In the genomic region with DNA sequence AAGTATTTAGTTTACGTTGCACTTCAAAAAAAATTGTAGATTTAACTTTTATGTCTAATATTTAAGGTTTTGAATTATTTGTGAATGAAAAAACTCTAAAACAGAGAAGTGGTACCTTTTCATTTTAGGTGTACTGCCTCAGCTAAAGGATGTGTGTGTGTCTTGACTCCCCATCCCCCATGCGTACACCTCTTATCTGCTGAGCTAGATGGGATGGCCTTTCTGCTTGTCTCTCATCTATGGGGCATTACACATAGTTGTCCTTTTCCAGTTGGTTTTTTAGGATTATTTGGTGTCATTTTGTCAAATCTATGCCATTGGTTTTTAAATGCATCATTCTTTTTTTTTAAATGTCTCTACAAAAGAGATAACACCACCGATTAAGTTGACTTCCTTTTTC, we compare ENCODE assay signal across 22 cellular contexts.
"Had no signal": no experiment of that assay in that cellular context is flagged by ENCODE, and none has a peak within 500 bp of the region (broad histone marks: within the 10 kb centered on the region; RNA-seq: fewer than 3 reads in every experiment).

No MANE protein-coding gene starts in this region.

- H3K27me3 ChIP-seq: dorsolateral prefrontal cortex, esophagus squamous epithelium, gastroesophageal sphincter, right atrium auricular region, suprapubic skin, thyroid gland, upper lobe of left lung, vagina had no signal

- ATAC-seq: gastroesophageal sphincter; left cardiac atrium; lower lobe of right lung; stimulated activated effector memory CD8-positive, alpha-beta T cell treated with anti-CD3 and anti-CD28 coated beads, Interleukin-12 subunit alpha, Interleukin-12 subunit beta, amount 100 ng/mL, for 72 hours; stimulated activated naive CD8-positive, alpha-beta T cell treated with anti-CD3 and anti-CD28 coated beads, Interleukin-15, Interleukin-2, amounts not matched to agents 100 U/mL and 50 U/mL, for 24 hours had no signal

- FAIRE-seq: kidney had no signal

- H3K9me3 ChIP-seq: esophagus squamous epithelium, gastroesophageal sphincter, left ventricle myocardium inferior, lower lobe of right lung, right atrium auricular region, suprapubic skin, thyroid gland, upper lobe of left lung, vagina had no signal

- H3K36me3 ChIP-seq: esophagus squamous epithelium, gastroesophageal sphincter, left ventricle myocardium inferior, lower lobe of right lung, right atrium auricular region, suprapubic skin, thyroid gland, upper lobe of left lung, vagina had no signal

- DNase-seq: cortex of kidney; dorsolateral prefrontal cortex; effector CD8-positive, alpha-beta T cell; esophagus squamous epithelium; foreskin fibroblast; kidney; left cardiac atrium; left ventricle myocardium inferior; lower lobe of right lung; stimulated activated CD4-positive, alpha-beta T cell treated with anti-CD3 and anti-CD28 coated beads, Interleukin-4, amount 100 ng/mL, for 1 hour; stimulated activated CD8-positive, alpha-beta memory T cell treated with anti-CD3 and anti-CD28 coated beads, Interleukin-4, amount 100 ng/mL, for 48 hours; stimulated activated naive CD8-positive, alpha-beta T cell treated with anti-CD3 and anti-CD28 coated beads, Interleukin-15, Interleukin-2, amounts not matched to agents 100 U/mL and 50 U/mL, for 24 hours; thyroid gland; upper lobe of left lung had no signal

- H3K9me3 Mint-ChIP-seq: memory B cell; nephron; stimulated activated effector memory CD8-positive, alpha-beta T cell treated with anti-CD3 and anti-CD28 coated beads, Interleukin-12 subunit alpha, Interleukin-12 subunit beta, amount 100 ng/mL, for 72 hours had no signal

- H3K36me3 Mint-ChIP-seq: memory B cell had no signal

- H3K27ac ChIP-seq: dorsolateral prefrontal cortex, esophagus squamous epithelium, gastroesophageal sphincter, left ventricle myocardium inferior, lower lobe of right lung, right atrium auricular region, suprapubic skin, thyroid gland, upper lobe of left lung, vagina had no signal

- H3K27ac Mint-ChIP-seq: memory B cell; stimulated activated effector memory CD8-positive, alpha-beta T cell treated with anti-CD3 and anti-CD28 coated beads, Interleukin-12 subunit alpha, Interleukin-12 subunit beta, amount 100 ng/mL, for 72 hours had no signal

- H3K4me3 ChIP-seq: dorsolateral prefrontal cortex, esophagus squamous epithelium, gastroesophageal sphincter, left ventricle myocardium inferior, lower lobe of right lung, right atrium auricular region, suprapubic skin, thyroid gland, upper lobe of left lung, vagina had no signal

- H3K4me3 Mint-ChIP-seq: memory B cell; mesothelial cell of epicardium; nephron; stimulated activated effector memory CD8-positive, alpha-beta T cell treated with anti-CD3 and anti-CD28 coated beads, Interleukin-12 subunit alpha, Interleukin-12 subunit beta, amount 100 ng/mL, for 72 hours had no signal
